Comparison of ENCODE assay signal across 15 cellular contexts in genomic region chr3:30663533-30664241, GRCh38. TPM values are rescaled to one million over a fixed set of nuclear protein-coding genes. Genes with fewer than 3 reads are reported as not detected.
DNase-seq lines count a peak whose midpoint lies in the region; ATAC-seq and TF ChIP-seq lines count a peak whose summit lies in the region.
"Had no signal": no experiment of that assay in that cellular context is flagged by ENCODE, and none has a peak within 500 bp of the region (broad histone marks: within the 10 kb centered on the region; RNA-seq: fewer than 3 reads in every experiment).

No MANE protein-coding gene starts in this region.

- no peaks in the 10 kb centered on the region for H3K27me3 ChIP-seq in HL-60 (ENCODE audit: insufficient read depth, poor library complexity, severe bottlenecking)
- H3K27me3 ChIP-seq: suprapubic skin had no signal

- CTCF ChIA-PET in activated CD8-positive, alpha-beta memory T cell treated with anti-CD3 and anti-CD28 coated beads, Interleukin-2, amount 10 ng/mL, durations not matched to agents 7 days and 5 days (lab: Charles Lee), result interaction anchor here (0.8 to 2.5 kb wide), 2 partner anchors 17 to 51 kb away, joined by 3 to 6 read pairs; no protein-coding TSS in a partner anchor

- H3K4me3 Mint-ChIP-seq in activated CD8-positive, alpha-beta memory T cell treated with anti-CD3 and anti-CD28 coated beads, Interleukin-2, amount 10 ng/mL, durations not matched to agents 7 days and 5 days, result no peak overlapping the region
- H3K4me3 Mint-ChIP-seq in activated naive CD8-positive, alpha-beta T cell treated with anti-CD3 and anti-CD28 coated beads, Interleukin-2, amount 50 U/mL, for 24 hours, result peak overlapping the region; percentile 67
- H3K4me3 Mint-ChIP-seq in osteocyte (ENCODE audit: unreplicated experiment), result peak overlapping the region; percentile 8

- peak overlapping the region; percentile 74 for H3K27ac Mint-ChIP-seq in activated CD8-positive, alpha-beta memory T cell treated with anti-CD3 and anti-CD28 coated beads, Interleukin-2, amount 10 ng/mL, durations not matched to agents 7 days and 5 days
- H3K27ac Mint-ChIP-seq in activated naive CD8-positive, alpha-beta T cell treated with anti-CD3 and anti-CD28 coated beads, Interleukin-2, amount 50 U/mL, for 24 hours, result peak overlapping the region; percentile 93
- H3K27ac Mint-ChIP-seq in osteocyte (ENCODE audit: unreplicated experiment), result peak overlapping the region; percentile 76

- ATAC-seq in activated CD8-positive, alpha-beta memory T cell treated with anti-CD3 and anti-CD28 coated beads, Interleukin-2, amount 10 ng/mL, durations not matched to agents 7 days and 5 days, result no peak
- ATAC-seq in activated naive CD8-positive, alpha-beta T cell treated with anti-CD3 and anti-CD28 coated beads, Interleukin-2, amount 50 U/mL, for 24 hours, result no peak
- ATAC-seq in GM21423 (IDR thresholded peaks at IDR 0.05; ENCODE audit: unreplicated experiment), result no peak

- 0 out of 2 replicates have a peak overlapping the region, but pooled peaks have one; percentile 39 for H3K27ac ChIP-seq in HL-60 (replicated peaks)
- H3K27ac ChIP-seq: suprapubic skin had no signal

- no peak overlapping the region for H3K4me3 ChIP-seq in HL-60 (replicated peaks; ENCODE audit: insufficient read depth, low read length)
- H3K4me3 ChIP-seq: suprapubic skin had no signal

- DNase-seq in activated CD8-positive, alpha-beta memory T cell treated with anti-CD3 and anti-CD28 coated beads, Interleukin-2, amount 10 ng/mL, durations not matched to agents 7 days and 5 days, result no peak
- DNase-seq in activated CD8-positive, alpha-beta memory T cell treated with anti-CD3 and anti-CD28 coated beads, Interleukin-2, amount 50 U/mL, for 4 hours, result no peak
- DNase-seq in HL-60 (ENCODE audit: low read depth in 1 of 2, low spot score in 1 of 2) (no peak), osteocyte (ENCODE audit: extremely low spot score, unreplicated experiment) (no peak), GM13976 (ENCODE audit: low spot score) (no peak)
- DNase-seq in activated naive CD8-positive, alpha-beta T cell treated with anti-CD3 and anti-CD28 coated beads, Interleukin-2, amount 50 U/mL, for 24 hours, result no peak
- no peak for DNase-seq in effector CD4-positive, alpha-beta T cell
- DNase-seq: ACHN; activated CD8-positive, alpha-beta memory T cell treated with anti-CD3 and anti-CD28 coated beads, Interleukin-2, amount 50 U/mL, for 48 hours; GOT3; NCI-H2029; NCI-H510A treated with DMSO at 0.1 percent for 48 hours; stimulated activated CD4-positive, alpha-beta T cell treated with anti-CD3 and anti-CD28 coated beads, Interleukin-15, amount 100 ng/mL, for 24 hours had no signal

- no peaks in the 10 kb centered on the region for H3K27me3 Mint-ChIP-seq in activated CD8-positive, alpha-beta memory T cell treated with anti-CD3 and anti-CD28 coated beads, Interleukin-2, amount 10 ng/mL, durations not matched to agents 7 days and 5 days
- H3K27me3 Mint-ChIP-seq in activated naive CD8-positive, alpha-beta T cell treated with anti-CD3 and anti-CD28 coated beads, Interleukin-2, amount 50 U/mL, for 24 hours, result no peaks in the 10 kb centered on the region
- H3K27me3 Mint-ChIP-seq in osteocyte (ENCODE audit: unreplicated experiment), result no peaks in the 10 kb centered on the region

- peaks cover 50% of the 10 kb centered on the region for H3K36me3 Mint-ChIP-seq in activated CD8-positive, alpha-beta memory T cell treated with anti-CD3 and anti-CD28 coated beads, Interleukin-2, amount 10 ng/mL, durations not matched to agents 7 days and 5 days
- H3K36me3 Mint-ChIP-seq in activated naive CD8-positive, alpha-beta T cell treated with anti-CD3 and anti-CD28 coated beads, Interleukin-2, amount 50 U/mL, for 24 hours (ENCODE audit: low read depth), result peaks cover 71% of the 10 kb centered on the region
- peaks cover 24% of the 10 kb centered on the region for H3K36me3 Mint-ChIP-seq in osteocyte (ENCODE audit: unreplicated experiment)

- peaks cover 87% of the 10 kb centered on the region for H3K4me1 Mint-ChIP-seq in activated CD8-positive, alpha-beta memory T cell treated with anti-CD3 and anti-CD28 coated beads, Interleukin-2, amount 10 ng/mL, durations not matched to agents 7 days and 5 days
- H3K4me1 Mint-ChIP-seq in activated naive CD8-positive, alpha-beta T cell treated with anti-CD3 and anti-CD28 coated beads, Interleukin-2, amount 50 U/mL, for 24 hours, result peaks cover 100% of the 10 kb centered on the region
- peaks cover 80% of the 10 kb centered on the region for H3K4me1 Mint-ChIP-seq in osteocyte (ENCODE audit: unreplicated experiment)

- TF ChIP-seq CTCF in HL-60 (IDR thresholded peaks at IDR 0.05; ENCODE audit: insufficient read depth, low read length), result no peak
- TF ChIP-seq CTCF in osteocyte (IDR thresholded peaks at IDR 0.05), result no peak
- TF ChIP-seq CTCF in GM13976 (IDR thresholded peaks at IDR 0.05; ENCODE audit: borderline replicate concordance, control extremely low read depth, extremely low read depth, insufficient read depth, missing control alignments), result no peak

- H3K9me3 Mint-ChIP-seq in activated CD8-positive, alpha-beta memory T cell treated with anti-CD3 and anti-CD28 coated beads, Interleukin-2, amount 10 ng/mL, durations not matched to agents 7 days and 5 days (ENCODE audit: low read depth), result no peaks in the 10 kb centered on the region
- H3K9me3 Mint-ChIP-seq in activated naive CD8-positive, alpha-beta T cell treated with anti-CD3 and anti-CD28 coated beads, Interleukin-2, amount 50 U/mL, for 24 hours, result peaks cover 4% of the 10 kb centered on the region
- no peaks in the 10 kb centered on the region for H3K9me3 Mint-ChIP-seq in osteocyte (ENCODE audit: unreplicated experiment)

- in situ Hi-C loops in GM13976 (cut with MboI; ENCODE audit: low sequenced_read_pairs, unreplicated experiment), result no loop called here

RNA-seq across cellular contexts. Expression of gene TGFBR2, which starts 57.3 kb away (rescaled TPM):
- total RNA-seq in activated CD8-positive, alpha-beta memory T cell treated with anti-CD3 and anti-CD28 coated beads, Interleukin-2, amount 10 ng/mL, durations not matched to agents 7 days and 5 days, result 10 to 100 TPM; 47.3 to 50.5 TPM
- 71.5 and 72.1 TPM in 2 replicates for total RNA-seq in osteocyte
